ENCODE assay signal across 1 cellular context in the genomic region with DNA sequence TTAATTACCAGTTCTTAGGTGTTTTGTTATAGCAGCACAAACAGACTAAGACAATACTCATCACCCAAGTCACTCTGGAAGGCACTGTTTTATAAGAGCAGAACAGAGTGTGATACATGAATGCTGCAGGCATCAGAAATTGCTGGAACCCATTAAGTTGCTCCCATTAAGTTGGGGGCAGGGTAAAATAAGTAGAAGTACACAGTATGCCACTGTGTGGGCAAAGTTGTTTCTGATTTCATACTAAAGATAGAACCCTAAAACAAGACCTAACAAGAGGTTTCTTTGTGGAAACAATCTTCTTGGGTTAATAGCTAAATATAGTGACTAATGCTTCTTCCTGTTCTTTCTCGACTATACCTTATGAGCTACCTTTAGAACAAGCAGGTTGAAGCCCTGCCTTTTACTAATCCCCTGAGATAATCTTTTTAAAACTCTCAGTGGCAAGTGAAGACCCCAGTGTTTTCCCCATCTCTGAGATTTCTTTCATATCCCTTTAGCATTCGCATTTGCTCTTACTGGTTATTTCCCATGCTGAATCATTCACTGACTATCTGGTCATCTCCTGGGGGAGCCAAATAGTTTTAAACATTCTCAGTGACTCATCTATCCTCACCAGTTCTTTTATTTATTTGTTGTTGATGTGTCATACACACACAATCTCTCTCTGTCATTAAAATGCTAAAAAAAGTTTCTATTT.
TF ChIP-seq lines count a peak whose summit lies in the region.

No MANE protein-coding gene starts in this region.

TF ChIP-seq in K562, 482 proteins besides CTCF, POLR2A, EP300 and RAD21 (continues in another document):
- no peak for TF ChIP-seq NEUROD1 (IDR thresholded peaks at IDR 0.05; ENCODE audit: borderline replicate concordance, low read depth, low read length, partially characterized antibody)
- peak; percentile 87; the same call in 1 of the 2 replicates for TF ChIP-seq NBN (IDR thresholded peaks at IDR 0.05; ENCODE audit: low read depth)
- TF ChIP-seq LCOR (CRISPR knock-in tag; IDR thresholded peaks at IDR 0.05), result 0 out of 2 replicates have a peak, but pooled peaks have one; percentile 13
- TF ChIP-seq, protein P1, sequence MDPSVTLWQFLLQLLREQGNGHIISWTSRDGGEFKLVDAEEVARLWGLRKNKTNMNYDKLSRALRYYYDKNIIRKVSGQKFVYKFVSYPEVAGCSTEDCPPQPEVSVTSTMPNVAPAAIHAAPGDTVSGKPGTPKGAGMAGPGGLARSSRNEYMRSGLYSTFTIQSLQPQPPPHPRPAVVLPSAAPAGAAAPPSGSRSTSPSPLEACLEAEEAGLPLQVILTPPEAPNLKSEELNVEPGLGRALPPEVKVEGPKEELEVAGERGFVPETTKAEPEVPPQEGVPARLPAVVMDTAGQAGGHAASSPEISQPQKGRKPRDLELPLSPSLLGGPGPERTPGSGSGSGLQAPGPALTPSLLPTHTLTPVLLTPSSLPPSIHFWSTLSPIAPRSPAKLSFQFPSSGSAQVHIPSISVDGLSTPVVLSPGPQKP (CRISPR knock-in tag; IDR thresholded peaks at IDR 0.05), result no peak
- peak; percentile 60; the same call in 1 of the 2 replicates for TF ChIP-seq PHF21A (IDR thresholded peaks at IDR 0.05; ENCODE audit: borderline replicate concordance, low read depth)
- TF ChIP-seq, protein P2, sequence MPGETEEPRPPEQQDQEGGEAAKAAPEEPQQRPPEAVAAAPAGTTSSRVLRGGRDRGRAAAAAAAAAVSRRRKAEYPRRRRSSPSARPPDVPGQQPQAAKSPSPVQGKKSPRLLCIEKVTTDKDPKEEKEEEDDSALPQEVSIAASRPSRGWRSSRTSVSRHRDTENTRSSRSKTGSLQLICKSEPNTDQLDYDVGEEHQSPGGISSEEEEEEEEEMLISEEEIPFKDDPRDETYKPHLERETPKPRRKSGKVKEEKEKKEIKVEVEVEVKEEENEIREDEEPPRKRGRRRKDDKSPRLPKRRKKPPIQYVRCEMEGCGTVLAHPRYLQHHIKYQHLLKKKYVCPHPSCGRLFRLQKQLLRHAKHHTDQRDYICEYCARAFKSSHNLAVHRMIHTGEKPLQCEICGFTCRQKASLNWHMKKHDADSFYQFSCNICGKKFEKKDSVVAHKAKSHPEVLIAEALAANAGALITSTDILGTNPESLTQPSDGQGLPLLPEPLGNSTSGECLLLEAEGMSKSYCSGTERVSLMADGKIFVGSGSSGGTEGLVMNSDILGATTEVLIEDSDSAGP (CRISPR knock-in tag; IDR thresholded peaks at IDR 0.05), result no peak
- no peak; the same call in 1 of the 2 replicates for TF ChIP-seq CC2D1A (IDR thresholded peaks at IDR 0.05)
- TF ChIP-seq, protein P3, sequence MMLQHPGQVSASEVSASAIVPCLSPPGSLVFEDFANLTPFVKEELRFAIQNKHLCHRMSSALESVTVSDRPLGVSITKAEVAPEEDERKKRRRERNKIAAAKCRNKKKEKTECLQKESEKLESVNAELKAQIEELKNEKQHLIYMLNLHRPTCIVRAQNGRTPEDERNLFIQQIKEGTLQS (IDR thresholded peaks at IDR 0.05), result peak; percentile 95
- TF ChIP-seq, protein P3 (CRISPR knock-in tag; conservative IDR thresholded peaks at IDR 0.05), result peak; percentile 57; the same call in 1 of the 2 replicates
- TF ChIP-seq ASH1L (IDR thresholded peaks at IDR 0.05; ENCODE audit: borderline replicate concordance, low read depth, partially characterized antibody), result peak; percentile 22
- TF ChIP-seq ARNT (IDR thresholded peaks at IDR 0.05), result 0 out of 4 replicates have a peak, but pooled peaks of 1 of the 2 experiments have one; percentile 41
- TF ChIP-seq GTF2F1 (IDR thresholded peaks at IDR 0.05; ENCODE audit: low read depth, low read length), result no peak
- peak; percentile 41 for TF ChIP-seq TAF9B (IDR thresholded peaks at IDR 0.05; ENCODE audit: partially characterized antibody)
- no peak for TF ChIP-seq NRF1 (conservative IDR thresholded peaks at IDR 0.05 in 1 of 2, IDR thresholded peaks at IDR 0.05 in 1 of 2)
- no peak for TF ChIP-seq FOXJ2 (tag; IDR thresholded peaks at IDR 0.05)
- peak; percentile 87 for TF ChIP-seq ZNF316 (IDR thresholded peaks at IDR 0.05)
- no peak for TF ChIP-seq POLR3A (IDR thresholded peaks at IDR 0.05; ENCODE audit: borderline replicate concordance, extremely low read depth, insufficient read depth, insufficient read length)
- TF ChIP-seq ELF4 (CRISPR knock-in tag; IDR thresholded peaks at IDR 0.05), result no peak
- TF ChIP-seq, protein P4, sequence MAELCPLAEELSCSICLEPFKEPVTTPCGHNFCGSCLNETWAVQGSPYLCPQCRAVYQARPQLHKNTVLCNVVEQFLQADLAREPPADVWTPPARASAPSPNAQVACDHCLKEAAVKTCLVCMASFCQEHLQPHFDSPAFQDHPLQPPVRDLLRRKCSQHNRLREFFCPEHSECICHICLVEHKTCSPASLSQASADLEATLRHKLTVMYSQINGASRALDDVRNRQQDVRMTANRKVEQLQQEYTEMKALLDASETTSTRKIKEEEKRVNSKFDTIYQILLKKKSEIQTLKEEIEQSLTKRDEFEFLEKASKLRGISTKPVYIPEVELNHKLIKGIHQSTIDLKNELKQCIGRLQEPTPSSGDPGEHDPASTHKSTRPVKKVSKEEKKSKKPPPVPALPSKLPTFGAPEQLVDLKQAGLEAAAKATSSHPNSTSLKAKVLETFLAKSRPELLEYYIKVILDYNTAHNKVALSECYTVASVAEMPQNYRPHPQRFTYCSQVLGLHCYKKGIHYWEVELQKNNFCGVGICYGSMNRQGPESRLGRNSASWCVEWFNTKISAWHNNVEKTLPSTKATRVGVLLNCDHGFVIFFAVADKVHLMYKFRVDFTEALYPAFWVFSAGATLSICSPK (IDR thresholded peaks at IDR 0.05; ENCODE audit: borderline replicate concordance), result no peak
- no peak for TF ChIP-seq ZFP30 (CRISPR knock-in tag; IDR thresholded peaks at IDR 0.05; ENCODE audit: borderline replicate concordance)
- TF ChIP-seq HNRNPUL1 (IDR thresholded peaks at IDR 0.05; ENCODE audit: low read length), result no peak
- TF ChIP-seq SMARCE1 (IDR thresholded peaks at IDR 0.05), result peak; percentile 96
- TF ChIP-seq, protein P5, sequence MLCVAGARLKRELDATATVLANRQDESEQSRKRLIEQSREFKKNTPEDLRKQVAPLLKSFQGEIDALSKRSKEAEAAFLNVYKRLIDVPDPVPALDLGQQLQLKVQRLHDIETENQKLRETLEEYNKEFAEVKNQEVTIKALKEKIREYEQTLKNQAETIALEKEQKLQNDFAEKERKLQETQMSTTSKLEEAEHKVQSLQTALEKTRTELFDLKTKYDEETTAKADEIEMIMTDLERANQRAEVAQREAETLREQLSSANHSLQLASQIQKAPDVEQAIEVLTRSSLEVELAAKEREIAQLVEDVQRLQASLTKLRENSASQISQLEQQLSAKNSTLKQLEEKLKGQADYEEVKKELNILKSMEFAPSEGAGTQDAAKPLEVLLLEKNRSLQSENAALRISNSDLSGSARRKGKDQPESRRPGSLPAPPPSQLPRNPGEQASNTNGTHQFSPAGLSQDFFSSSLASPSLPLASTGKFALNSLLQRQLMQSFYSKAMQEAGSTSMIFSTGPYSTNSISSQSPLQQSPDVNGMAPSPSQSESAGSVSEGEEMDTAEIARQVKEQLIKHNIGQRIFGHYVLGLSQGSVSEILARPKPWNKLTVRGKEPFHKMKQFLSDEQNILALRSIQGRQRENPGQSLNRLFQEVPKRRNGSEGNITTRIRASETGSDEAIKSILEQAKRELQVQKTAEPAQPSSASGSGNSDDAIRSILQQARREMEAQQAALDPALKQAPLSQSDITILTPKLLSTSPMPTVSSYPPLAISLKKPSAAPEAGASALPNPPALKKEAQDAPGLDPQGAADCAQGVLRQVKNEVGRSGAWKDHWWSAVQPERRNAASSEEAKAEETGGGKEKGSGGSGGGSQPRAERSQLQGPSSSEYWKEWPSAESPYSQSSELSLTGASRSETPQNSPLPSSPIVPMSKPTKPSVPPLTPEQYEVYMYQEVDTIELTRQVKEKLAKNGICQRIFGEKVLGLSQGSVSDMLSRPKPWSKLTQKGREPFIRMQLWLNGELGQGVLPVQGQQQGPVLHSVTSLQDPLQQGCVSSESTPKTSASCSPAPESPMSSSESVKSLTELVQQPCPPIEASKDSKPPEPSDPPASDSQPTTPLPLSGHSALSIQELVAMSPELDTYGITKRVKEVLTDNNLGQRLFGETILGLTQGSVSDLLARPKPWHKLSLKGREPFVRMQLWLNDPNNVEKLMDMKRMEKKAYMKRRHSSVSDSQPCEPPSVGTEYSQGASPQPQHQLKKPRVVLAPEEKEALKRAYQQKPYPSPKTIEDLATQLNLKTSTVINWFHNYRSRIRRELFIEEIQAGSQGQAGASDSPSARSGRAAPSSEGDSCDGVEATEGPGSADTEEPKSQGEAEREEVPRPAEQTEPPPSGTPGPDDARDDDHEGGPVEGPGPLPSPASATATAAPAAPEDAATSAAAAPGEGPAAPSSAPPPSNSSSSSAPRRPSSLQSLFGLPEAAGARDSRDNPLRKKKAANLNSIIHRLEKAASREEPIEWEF (CRISPR knock-in tag; IDR thresholded peaks at IDR 0.05), result no peak
- 0 out of 2 replicates have a peak, but pooled peaks have one; percentile 33 for TF ChIP-seq NFATC3 (IDR thresholded peaks at IDR 0.05)
- TF ChIP-seq NFE2 (IDR thresholded peaks at IDR 0.05; ENCODE audit: low read depth), result peak; percentile 97
- TF ChIP-seq, protein P6, sequence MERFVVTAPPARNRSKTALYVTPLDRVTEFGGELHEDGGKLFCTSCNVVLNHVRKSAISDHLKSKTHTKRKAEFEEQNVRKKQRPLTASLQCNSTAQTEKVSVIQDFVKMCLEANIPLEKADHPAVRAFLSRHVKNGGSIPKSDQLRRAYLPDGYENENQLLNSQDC (CRISPR knock-in tag; IDR thresholded peaks at IDR 0.05), result no peak
- peak; percentile 84 for TF ChIP-seq GATA2 (CRISPR knock-in tag; IDR thresholded peaks at IDR 0.05)
- TF ChIP-seq NFIC (IDR thresholded peaks at IDR 0.05), result 0 out of 2 replicates have a peak, but pooled peaks have one; percentile 8
- no peak for TF ChIP-seq SETDB1 (IDR thresholded peaks at IDR 0.05; ENCODE audit: low read length)
- no peak for TF ChIP-seq RB1 (IDR thresholded peaks at IDR 0.05; ENCODE audit: low read depth)
- TF ChIP-seq TOE1 (IDR thresholded peaks at IDR 0.05; ENCODE audit: borderline replicate concordance), result peak; percentile 30; the same call in 1 of the 2 replicates
- no peak for TF ChIP-seq TOE1 (CRISPR knock-in tag; IDR thresholded peaks at IDR 0.05; ENCODE audit: borderline replicate concordance, low read depth)
- peak; percentile 33 to 46; a peak in 1 of 4 replicates for TF ChIP-seq FOXK2 (conservative IDR thresholded peaks at IDR 0.05 in 1 of 2, IDR thresholded peaks at IDR 0.05 in 1 of 2; ENCODE audit: low read depth in 2 of 2)
- no peak for TF ChIP-seq SREBF2 (CRISPR knock-in tag; IDR thresholded peaks at IDR 0.05)
- TF ChIP-seq MEF2D (tag; conservative IDR thresholded peaks at IDR 0.05; ENCODE audit: low read depth), result 0 out of 2 replicates have a peak, but pooled peaks have one; percentile 43
- TF ChIP-seq, protein P7, sequence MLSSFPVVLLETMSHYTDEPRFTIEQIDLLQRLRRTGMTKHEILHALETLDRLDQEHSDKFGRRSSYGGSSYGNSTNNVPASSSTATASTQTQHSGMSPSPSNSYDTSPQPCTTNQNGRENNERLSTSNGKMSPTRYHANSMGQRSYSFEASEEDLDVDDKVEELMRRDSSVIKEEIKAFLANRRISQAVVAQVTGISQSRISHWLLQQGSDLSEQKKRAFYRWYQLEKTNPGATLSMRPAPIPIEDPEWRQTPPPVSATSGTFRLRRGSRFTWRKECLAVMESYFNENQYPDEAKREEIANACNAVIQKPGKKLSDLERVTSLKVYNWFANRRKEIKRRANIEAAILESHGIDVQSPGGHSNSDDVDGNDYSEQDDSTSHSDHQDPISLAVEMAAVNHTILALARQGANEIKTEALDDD (IDR thresholded peaks at IDR 0.05), result peak; percentile 93
- no peak for TF ChIP-seq TBP (optimal IDR thresholded peaks at IDR 0.05; ENCODE audit: low read depth, low read length)
- no peak for TF ChIP-seq HDAC3 (IDR thresholded peaks at IDR 0.05; ENCODE audit: borderline replicate concordance, partially characterized antibody)
- TF ChIP-seq ZNF766 (CRISPR knock-in tag; conservative IDR thresholded peaks at IDR 0.05), result peak; percentile 69
- TF ChIP-seq GATAD2B (IDR thresholded peaks at IDR 0.05; ENCODE audit: borderline replicate concordance), result 0 out of 2 replicates have a peak, but pooled peaks have one; percentile 12
- no peak for TF ChIP-seq EZH2 (IDR thresholded peaks at IDR 0.05; ENCODE audit: borderline replicate concordance, low read depth, low read length)
- no peak for TF ChIP-seq ZNF584 (CRISPR knock-in tag; IDR thresholded peaks at IDR 0.05; ENCODE audit: low read depth)
- TF ChIP-seq, protein P8, sequence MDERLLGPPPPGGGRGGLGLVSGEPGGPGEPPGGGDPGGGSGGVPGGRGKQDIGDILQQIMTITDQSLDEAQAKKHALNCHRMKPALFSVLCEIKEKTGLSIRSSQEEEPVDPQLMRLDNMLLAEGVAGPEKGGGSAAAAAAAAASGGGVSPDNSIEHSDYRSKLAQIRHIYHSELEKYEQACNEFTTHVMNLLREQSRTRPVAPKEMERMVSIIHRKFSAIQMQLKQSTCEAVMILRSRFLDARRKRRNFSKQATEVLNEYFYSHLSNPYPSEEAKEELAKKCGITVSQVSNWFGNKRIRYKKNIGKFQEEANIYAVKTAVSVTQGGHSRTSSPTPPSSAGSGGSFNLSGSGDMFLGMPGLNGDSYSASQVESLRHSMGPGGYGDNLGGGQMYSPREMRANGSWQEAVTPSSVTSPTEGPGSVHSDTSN (CRISPR knock-in tag; IDR thresholded peaks at IDR 0.05; ENCODE audit: low read depth), result no peak
- TF ChIP-seq, protein P8 (tag; conservative IDR thresholded peaks at IDR 0.05; ENCODE audit: low read depth), result peak; percentile 64
- TF ChIP-seq ZNF444 (CRISPR knock-in tag; IDR thresholded peaks at IDR 0.05), result no peak
- TF ChIP-seq, protein P9, sequence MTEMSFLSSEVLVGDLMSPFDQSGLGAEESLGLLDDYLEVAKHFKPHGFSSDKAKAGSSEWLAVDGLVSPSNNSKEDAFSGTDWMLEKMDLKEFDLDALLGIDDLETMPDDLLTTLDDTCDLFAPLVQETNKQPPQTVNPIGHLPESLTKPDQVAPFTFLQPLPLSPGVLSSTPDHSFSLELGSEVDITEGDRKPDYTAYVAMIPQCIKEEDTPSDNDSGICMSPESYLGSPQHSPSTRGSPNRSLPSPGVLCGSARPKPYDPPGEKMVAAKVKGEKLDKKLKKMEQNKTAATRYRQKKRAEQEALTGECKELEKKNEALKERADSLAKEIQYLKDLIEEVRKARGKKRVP (CRISPR knock-in tag; IDR thresholded peaks at IDR 0.05), result no peak
